Comparison of ENCODE assay signal across 34 cellular contexts in the genomic region with DNA sequence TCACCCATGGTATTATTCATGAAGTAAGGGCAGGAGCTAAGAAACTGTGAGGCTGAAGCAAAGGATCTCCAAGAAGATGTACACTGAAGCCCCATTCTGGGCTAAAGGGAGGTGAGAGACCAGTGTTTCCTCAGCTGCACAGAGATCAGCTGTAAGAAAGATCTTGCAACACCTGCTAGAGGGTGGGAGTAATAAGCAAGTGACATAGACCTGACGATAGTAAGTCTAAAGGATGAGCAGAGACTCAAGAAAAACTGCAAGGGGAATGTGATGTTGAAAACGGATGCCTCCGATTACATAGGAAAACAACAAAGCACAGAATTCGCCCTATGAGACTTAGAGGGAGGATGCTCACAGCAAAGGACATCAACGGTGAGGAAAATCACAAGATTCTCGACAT. TPM values are rescaled to one million over a fixed set of nuclear protein-coding genes. Genes with fewer than 3 reads are reported as not detected.
"Had no signal": no experiment of that assay in that cellular context is flagged by ENCODE, and none has a peak within 500 bp of the region (broad histone marks: within the 10 kb centered on the region; RNA-seq: fewer than 3 reads in every experiment).

TSS of gene OR4D2 (plus strand) at position 301 of the 400 bp plus-strand sequence. CDS start 2,674 bp downstream, outside the sequence.

- H3K27ac Mint-ChIP-seq: activated B cell treated with CpG ODN at 0.5 μM for 24 hours; activated CD4-positive, alpha-beta T cell treated with anti-CD3 and anti-CD28 coated beads, Interleukin-2, amount 10 ng/mL, durations not matched to agents 24 days and 14 days; activated naive CD4-positive, alpha-beta T cell treated with anti-CD3 and anti-CD28 coated beads, Interleukin-2, amount 10 ng/mL, durations not matched to agents 7 days and 5 days; activated T-helper 2 cell treated with anti-CD3 and anti-CD28 coated beads, Interferon-gamma antibody, Interleukin-2, Interleukin-4, amounts not matched to agents 10 μg/mL and 5 μg/mL and 100 μg/mL, durations not matched to agents 14 hours and 24 hours and 36 hours; brain had no signal

- H3K9me3 ChIP-seq: Peyer's patch, SJCRH30, SK-N-SH had no signal

- H3K27ac ChIP-seq: cardiac muscle cell, Peyer's patch, RWPE1, SJCRH30 had no signal

- FAIRE-seq: astrocyte, colon, TTC549 had no signal

- H3K4me1 Mint-ChIP-seq: activated B cell treated with CpG ODN at 0.5 μM for 24 hours, brain had no signal

- H3K4me1 ChIP-seq: Peyer's patch, SJCRH30 had no signal

- H3K27me3 ChIP-seq: Peyer's patch had no signal

- H3K9me3 Mint-ChIP-seq: activated B cell treated with CpG ODN at 0.5 μM for 24 hours; activated CD4-positive, alpha-beta T cell treated with anti-CD3 and anti-CD28 coated beads, Interleukin-2, amount 10 ng/mL, durations not matched to agents 24 days and 14 days; activated naive CD4-positive, alpha-beta T cell treated with anti-CD3 and anti-CD28 coated beads, Interleukin-2, amount 10 ng/mL, durations not matched to agents 7 days and 5 days; activated T-helper 2 cell treated with anti-CD3 and anti-CD28 coated beads, Interferon-gamma antibody, Interleukin-2, Interleukin-4, amounts not matched to agents 10 μg/mL and 5 μg/mL and 100 μg/mL, durations not matched to agents 14 hours and 24 hours and 36 hours had no signal

- H3K4me3 ChIP-seq: cardiac muscle cell, Peyer's patch, SJCRH30 had no signal

- DNase-seq: activated B cell treated with CpG ODN at 0.5 μM for 24 hours; activated CD4-positive, alpha-beta T cell treated with anti-CD3 and anti-CD28 coated beads for 1 hour; activated CD4-positive, alpha-beta T cell treated with anti-CD3 and anti-CD28 coated beads, Interleukin-2, amount 10 ng/mL, durations not matched to agents 24 days and 14 days; activated CD4-positive, alpha-beta T cell treated with anti-CD3 and anti-CD28 coated beads, Interleukin-2, amount 50 U/mL, for 48 hours; activated CD8-positive, alpha-beta memory T cell treated with anti-CD3 and anti-CD28 coated beads for 24 hours; activated gamma-delta T cell treated with Interleukin-2 at 50 U/mL for 16 hours; activated naive CD4-positive, alpha-beta T cell treated with anti-CD3 and anti-CD28 coated beads, Interleukin-2, amount 10 ng/mL, durations not matched to agents 7 days and 5 days; activated T-cell treated with anti-CD3 and anti-CD28 coated beads, Interleukin-2, amount 50 U/mL, for 48 hours; amygdala; cerebellar nuclear complex; Karpas-422; MM.1S; NCI-H1105; NCI-H1436; NCI-H1694 treated with DMSO at 0.1 percent for 48 hours; NCI-H2029 treated with DMSO at 0.1 percent for 48 hours; NCI-H345; NCI-H510A; NCI-H526 treated with DMSO at 0.1 percent for 48 hours; NCI-H82; NK-92 treated with Interleukin-12 subunit alpha and Interleukin-12 subunit beta, amount 100 ng/mL, for 24 hours; Peyer's patch; Right ventricle myocardium superior; SJCRH30; SK-N-SH; T-helper 9 cell had no signal

- H3K4me3 Mint-ChIP-seq: activated B cell treated with CpG ODN at 0.5 μM for 24 hours; activated CD4-positive, alpha-beta T cell treated with anti-CD3 and anti-CD28 coated beads, Interleukin-2, amount 10 ng/mL, durations not matched to agents 24 days and 14 days; activated naive CD4-positive, alpha-beta T cell treated with anti-CD3 and anti-CD28 coated beads, Interleukin-2, amount 10 ng/mL, durations not matched to agents 7 days and 5 days; brain had no signal

- H3K36me3 Mint-ChIP-seq: brain had no signal

- H3K36me3 ChIP-seq: cardiac muscle cell, Peyer's patch, SJCRH30 had no signal

RNA-seq across cellular contexts. Expression of gene OR4D2, which starts in this region (rescaled TPM):
- total RNA-seq: activated B cell treated with CpG ODN at 0.5 μM for 24 hours; activated CD4-positive, alpha-beta T cell treated with anti-CD3 and anti-CD28 coated beads, Interleukin-2, amount 10 ng/mL, durations not matched to agents 24 days and 14 days; activated T-helper 2 cell treated with anti-CD3 and anti-CD28 coated beads, Interferon-gamma antibody, Interleukin-2, Interleukin-4, amounts not matched to agents 10 μg/mL and 5 μg/mL and 100 μg/mL, durations not matched to agents 14 hours and 24 hours and 36 hours; astrocyte; cardiac muscle cell; Peyer's patch; Right ventricle myocardium superior; T-helper 1 cell treated with Interleukin-12 subunit alpha and Interleukin-12 subunit beta and Interleukin-4 antibody, amounts not matched to agents 30 ng/mL and 1 ng/mL, for 36 hours had no signal
- polyA plus RNA-seq: cardiac muscle cell, SK-N-SH had no signal
